ENCODE assay signal across 12 cellular contexts in genomic region chr9:104906441-104907277, GRCh38. TPM values are rescaled to one million over a fixed set of nuclear protein-coding genes. Genes with fewer than 3 reads are reported as not detected.
DNase-seq lines count a peak whose midpoint lies in the region; ATAC-seq, FAIRE-seq and TF ChIP-seq lines count a peak whose summit lies in the region.
"Had no signal": no experiment of that assay in that cellular context is flagged by ENCODE, and none has a peak within 500 bp of the region (broad histone marks: within the 10 kb centered on the region; RNA-seq: fewer than 3 reads in every experiment).

No MANE protein-coding gene starts in this region.

- peaks cover 100% of the 10 kb centered on the region for H4K20me1 ChIP-seq in BLaER1

- TF ChIP-seq POLR2A in adrenal gland (IDR thresholded peaks at IDR 0.05): peak in 1 of 2 donors; percentile 34
- no peak for TF ChIP-seq POLR2A in sigmoid colon (IDR thresholded peaks at IDR 0.05)

- TF ChIP-seq EP300 in sigmoid colon (IDR thresholded peaks at IDR 0.05): no peak

- H3K4me1 ChIP-seq in BLaER1 (peaks cover 79% of the 10 kb centered on the region), adrenal gland (replicated peaks in 1 of 2) (peaks cover 89 to 92% of the 10 kb centered on the region in 2 donors), sigmoid colon (peaks cover 0 to 98% (median 96%) of the 10 kb centered on the region in 4 donors), small intestine (ENCODE audit: control insufficient read depth in 2 of 2, insufficient read depth in 1 of 2, low read depth in 1 of 2, low read length in 1 of 2) (peaks cover 0 to 11% of the 10 kb centered on the region in 2 donors)

- no peak for FAIRE-seq in small intestine (lab: Jason Lieb, UNC)

- peak overlapping the region; percentile 21; the same call in 1 of the 2 replicates for H3K4me2 ChIP-seq in BLaER1

- H3K36me3 ChIP-seq in BLaER1 (peaks cover 77% of the 10 kb centered on the region), adrenal gland (replicated peaks in 1 of 2) (peaks cover 0 to 12% of the 10 kb centered on the region in 2 donors), sigmoid colon (peaks cover 0 to 14% (median 0%) of the 10 kb centered on the region in 4 donors), small intestine (ENCODE audit: control insufficient read depth in 2 of 2, insufficient read depth in 2 of 2, low read length in 2 of 2) (no peaks in the 10 kb centered on the region)

- intact Hi-C loops in adrenal gland (cut with DNase I): no loop called here
- intact Hi-C loops in sigmoid colon (cut with DNase I): loop anchor here (5.0 kb wide), 1 partner anchor 39 kb away; no protein-coding TSS in a partner anchor

- H3K4me1 Mint-ChIP-seq in glutamatergic neuron (ENCODE audit: low read depth, unreplicated experiment): peaks cover 63% of the 10 kb centered on the region

- no peaks in the 10 kb centered on the region for H3K36me3 Mint-ChIP-seq in glutamatergic neuron (ENCODE audit: unreplicated experiment)
- H3K36me3 Mint-ChIP-seq: CD4-positive, CD25-positive, alpha-beta regulatory T cell had no signal

- peaks cover 2% of the 10 kb centered on the region for H3K27me3 Mint-ChIP-seq in glutamatergic neuron (ENCODE audit: unreplicated experiment)
- H3K27me3 Mint-ChIP-seq: CD4-positive, CD25-positive, alpha-beta regulatory T cell had no signal

- no peaks in the 10 kb centered on the region for H3K9me3 ChIP-seq in BLaER1
- no peaks in the 10 kb centered on the region for H3K9me3 ChIP-seq in adrenal gland (replicated peaks in 1 of 3)
- H3K9me3 ChIP-seq in sigmoid colon: no peaks in the 10 kb centered on the region
- no peaks in the 10 kb centered on the region for H3K9me3 ChIP-seq in small intestine (ENCODE audit: control insufficient read depth, low read depth)

- no peak overlapping the region for H3K27ac Mint-ChIP-seq in glutamatergic neuron (ENCODE audit: unreplicated experiment)

- H3K9me3 Mint-ChIP-seq in glutamatergic neuron (ENCODE audit: unreplicated experiment): peaks cover 3% of the 10 kb centered on the region

- H3K27ac ChIP-seq in BLaER1 (no peak overlapping the region), adrenal gland (peak overlapping the region; percentile 34 to 95 (median 80)), sigmoid colon (peak overlapping the region; percentile 64 to 86 (median 82)), small intestine (ENCODE audit: low read depth in 1 of 2, low read length in 1 of 2) (peak overlapping the region in 1 of 2 donors; percentile 77)

- H3K4me3 Mint-ChIP-seq in glutamatergic neuron (ENCODE audit: unreplicated experiment): peak overlapping the region; percentile 3
- H3K4me3 Mint-ChIP-seq: CD4-positive, CD25-positive, alpha-beta regulatory T cell had no signal

- WGBS in adrenal gland, 4 donors: 51 to 69% (median 62%) methylated on average over 4 to 5 of the region's 5 CpGs
- WGBS in sigmoid colon, 2 donors: 90% methylated on average over 5 of the region's 5 CpGs
- WGBS in small intestine, 3 donors: 85 to 87% (median 85%) methylated on average over 5 of the region's 5 CpGs

- no peak for TF ChIP-seq CTCF in adrenal gland (IDR thresholded peaks at IDR 0.05)
- TF ChIP-seq CTCF in glutamatergic neuron (IDR thresholded peaks at IDR 0.05; ENCODE audit: partially characterized antibody, unreplicated experiment): no peak
- TF ChIP-seq CTCF in sigmoid colon (IDR thresholded peaks at IDR 0.05): no peak

- H3K27me3 ChIP-seq in BLaER1 (no peaks in the 10 kb centered on the region), adrenal gland (no peaks in the 10 kb centered on the region), sigmoid colon (no peaks in the 10 kb centered on the region), small intestine (ENCODE audit: control insufficient read depth in 2 of 2, insufficient read depth in 2 of 2, low read length in 2 of 2) (no peaks in the 10 kb centered on the region)

- ATAC-seq in GM21825 (IDR thresholded peaks at IDR 0.05; ENCODE audit: unreplicated experiment): no peak
- no peak for ATAC-seq in HG03457 (IDR thresholded peaks at IDR 0.05; ENCODE audit: unreplicated experiment)

- no peak overlapping the region for H3K4me3 ChIP-seq in BLaER1
- no peak overlapping the region for H3K4me3 ChIP-seq in adrenal gland
- no peak overlapping the region for H3K4me3 ChIP-seq in sigmoid colon
- no peak overlapping the region for H3K4me3 ChIP-seq in small intestine (ENCODE audit: low read depth in 1 of 2, low read length in 2 of 2)

- DNase-seq in adrenal gland (peak; percentile 45 to 94 (median 89)), glutamatergic neuron (no peak), sigmoid colon (peak; percentile 84), small intestine (no peak), activated gamma-delta T cell (lab: John Stamatoyannopoulos, UW) (no peak)
- DNase-seq: activated CD4-positive, alpha-beta T cell treated with anti-CD3 and anti-CD28 coated beads for 48 hours; CD4-positive, CD25-positive, alpha-beta regulatory T cell; GOT3; NCI-H1436 treated with DMSO at 0.1 percent for 48 hours had no signal

- H3K9ac ChIP-seq in BLaER1: no peak overlapping the region

RNA-seq across cellular contexts. Expression of gene ABCA1, which starts 21.3 kb away (rescaled TPM):
- total RNA-seq in adrenal gland (100 to 1,000 TPM; 101 to 446 (median 195) TPM), glutamatergic neuron (ENCODE audit: unreplicated experiment) (146 TPM), sigmoid colon (100 to 1,000 TPM in 1 of 4 donors, 10 to 100 TPM in 3; 76.7 to 110 (median 91.3) TPM)
- polyA plus RNA-seq in adrenal gland (10 to 100 TPM; 26.8 to 58.4 (median 49.2) TPM), sigmoid colon (1 to 10 TPM; 2.4 to 7.4 (median 4.9) TPM), small intestine (1 to 10 TPM; 1.6 to 3.2 (median 3.0) TPM)

Comparison
In these comparisons a context has a peak if more than half of its experiments do, and no peak if none do; other contexts are left out.
1. DNase-seq: peak in adrenal gland (7 of 7) and sigmoid colon (single experiment); none in glutamatergic neuron (single experiment), small intestine (single experiment) and activated gamma-delta T cell (single experiment).